8 cellular contexts compared by ENCODE assay signal in the genomic region with DNA sequence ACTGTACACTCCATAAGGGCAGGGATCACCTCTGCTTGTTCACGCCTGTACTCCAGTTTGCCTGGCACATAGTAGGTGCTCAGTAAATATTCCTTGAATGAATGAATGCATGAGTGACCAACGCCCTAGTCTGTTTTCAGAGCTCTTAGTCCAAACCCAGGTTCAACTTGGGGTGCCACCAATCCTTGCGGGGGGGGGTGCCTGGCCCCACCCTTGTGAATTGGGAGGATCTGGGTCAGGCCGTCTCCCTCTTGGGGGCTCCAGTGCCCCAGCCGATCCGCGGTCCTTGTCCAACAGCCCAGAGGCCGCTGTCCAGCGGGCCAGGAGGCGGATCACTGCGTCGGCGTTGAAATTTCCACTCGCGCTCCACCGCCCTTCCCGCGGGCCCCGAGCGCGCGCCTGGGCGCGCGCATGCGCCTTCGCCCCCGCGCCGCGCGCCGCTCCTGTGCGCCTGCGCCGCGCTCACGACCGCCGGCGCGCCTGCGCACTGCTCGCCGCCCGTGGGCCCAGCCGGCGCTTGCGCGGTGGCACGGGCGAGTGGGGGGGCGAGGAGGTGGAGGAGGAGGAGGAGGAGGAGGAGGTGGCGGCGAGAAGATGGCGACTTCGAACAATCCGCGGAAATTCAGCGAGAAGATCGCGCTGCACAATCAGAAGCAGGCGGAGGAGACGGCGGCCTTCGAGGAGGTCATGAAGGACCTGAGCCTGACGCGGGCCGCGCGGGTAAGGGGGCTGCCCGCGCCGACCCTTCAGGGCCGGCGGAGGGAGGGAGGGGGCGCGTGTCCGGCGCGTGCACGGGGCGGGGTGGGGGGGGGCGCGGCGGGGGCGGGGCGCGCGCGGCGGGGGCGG. TPM values are rescaled to one million over a fixed set of nuclear protein-coding genes. Genes with fewer than 3 reads are reported as not detected.
DNase-seq lines count a peak whose midpoint lies in the region; ATAC-seq and TF ChIP-seq lines count a peak whose summit lies in the region.

A gene with protein sequence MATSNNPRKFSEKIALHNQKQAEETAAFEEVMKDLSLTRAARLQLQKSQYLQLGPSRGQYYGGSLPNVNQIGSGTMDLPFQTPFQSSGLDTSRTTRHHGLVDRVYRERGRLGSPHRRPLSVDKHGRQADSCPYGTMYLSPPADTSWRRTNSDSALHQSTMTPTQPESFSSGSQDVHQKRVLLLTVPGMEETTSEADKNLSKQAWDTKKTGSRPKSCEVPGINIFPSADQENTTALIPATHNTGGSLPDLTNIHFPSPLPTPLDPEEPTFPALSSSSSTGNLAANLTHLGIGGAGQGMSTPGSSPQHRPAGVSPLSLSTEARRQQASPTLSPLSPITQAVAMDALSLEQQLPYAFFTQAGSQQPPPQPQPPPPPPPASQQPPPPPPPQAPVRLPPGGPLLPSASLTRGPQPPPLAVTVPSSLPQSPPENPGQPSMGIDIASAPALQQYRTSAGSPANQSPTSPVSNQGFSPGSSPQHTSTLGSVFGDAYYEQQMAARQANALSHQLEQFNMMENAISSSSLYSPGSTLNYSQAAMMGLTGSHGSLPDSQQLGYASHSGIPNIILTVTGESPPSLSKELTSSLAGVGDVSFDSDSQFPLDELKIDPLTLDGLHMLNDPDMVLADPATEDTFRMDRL (plus strand): TSS at position 572 of the 846 bp plus-strand sequence. CDS start 23 bp downstream, at position 595.

- H3K4me3 ChIP-seq in kidney epithelial cell (ENCODE audit: low read depth, low read length): peak within 1 kb of the TSS; percentile 86

- no peaks in the 10 kb centered on the region for H3K36me3 ChIP-seq in kidney epithelial cell (ENCODE audit: control insufficient read depth, insufficient read depth, low read length)

- peak; percentile 99 for DNase-seq in 8988T
- DNase-seq in NCI-H345 (lab: John Stamatoyannopoulos, UW): peak; percentile 82
- peak; percentile 95 for DNase-seq in activated CD4-positive, CD25-positive, alpha-beta regulatory T cell treated with anti-CD3 and anti-CD28 coated beads, Interleukin-2, amount 50 U/mL, for 72 hours
- DNase-seq in cerebellar cortex (ENCODE audit: low spot score): peak; percentile 71
- DNase-seq in kidney epithelial cell (ENCODE audit: low read depth): peak; percentile 31
- DNase-seq in stimulated activated CD4-positive, alpha-beta T cell treated with anti-CD3 and anti-CD28 coated beads, Interleukin-15, amount 100 ng/mL, for 1 hour (ENCODE audit: low read depth in 1 of 2, low spot score in 1 of 2): peak; percentile 91 to 92

- peak; percentile 48 for ATAC-seq in GM18858 (IDR thresholded peaks at IDR 0.05; ENCODE audit: unreplicated experiment)
- peak; percentile 65 for ATAC-seq in HG03159 (IDR thresholded peaks at IDR 0.05; ENCODE audit: unreplicated experiment)

- H3K27me3 ChIP-seq in kidney epithelial cell (ENCODE audit: control insufficient read depth, insufficient read depth, low read length): no peaks in the 10 kb centered on the region

- TF ChIP-seq CTCF in kidney epithelial cell (IDR thresholded peaks at IDR 0.05; ENCODE audit: insufficient read depth, low read length, poor library complexity, severe bottlenecking): no peak

RNA-seq across cellular contexts. Expression of the gene that starts here (rescaled TPM):
- total RNA-seq in kidney epithelial cell: 2.3 and 5.5 TPM in 2 replicates

Comparison
In these comparisons a context has a peak if more than half of its experiments do, and no peak if none do; other contexts are left out.
1. Peak in every context shown above with its lines: DNase-seq, ATAC-seq and H3K4me3 ChIP-seq.
2. DNase-seq: peak in every context shown above with its lines; median percentile 99 in 8988T; 95 in activated CD4-positive, CD25-positive, alpha-beta regulatory T cell treated with anti-CD3 and anti-CD28 coated beads, Interleukin-2, amount 50 U/mL, for 72 hours; 92 in stimulated activated CD4-positive, alpha-beta T cell treated with anti-CD3 and anti-CD28 coated beads, Interleukin-15, amount 100 ng/mL, for 1 hour; 82 in NCI-H345; 71 in cerebellar cortex; 31 in kidney epithelial cell.